14 cellular contexts compared by ENCODE assay signal in the genomic region with DNA sequence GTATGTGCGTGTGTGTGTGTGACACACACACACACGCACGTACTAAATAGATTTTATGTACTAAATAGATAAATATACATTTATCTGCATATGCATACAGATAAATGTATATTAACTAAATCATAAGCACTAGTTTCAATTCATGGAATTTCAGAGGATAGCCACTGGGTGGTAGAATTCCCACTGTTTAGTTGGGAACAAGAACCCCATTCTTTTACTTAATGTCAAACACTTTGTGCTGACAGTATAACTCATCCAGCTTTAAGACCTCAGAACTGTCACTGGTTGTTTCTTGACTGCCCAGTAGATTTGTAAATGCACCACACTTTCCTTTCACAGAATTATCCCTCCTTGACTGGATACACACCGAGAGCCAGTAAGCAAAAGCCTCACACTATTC. TPM values are rescaled to one million over a fixed set of nuclear protein-coding genes. Genes with fewer than 3 reads are reported as not detected.
DNase-seq lines count a peak whose midpoint lies in the region; ATAC-seq, FAIRE-seq and TF ChIP-seq lines count a peak whose summit lies in the region.
"Had no signal": no experiment of that assay in that cellular context is flagged by ENCODE, and none has a peak within 500 bp of the region (broad histone marks: within the 10 kb centered on the region; RNA-seq: fewer than 3 reads in every experiment).

No MANE protein-coding gene starts in this region.

- H3K27me3 ChIP-seq in cardiac muscle cell: no peaks in the 10 kb centered on the region
- H3K27me3 ChIP-seq in right cardiac atrium (ENCODE audit: control insufficient read depth, insufficient read depth): no peaks in the 10 kb centered on the region
- no peaks in the 10 kb centered on the region for H3K27me3 ChIP-seq in HepG2 (ENCODE audit: control insufficient read depth in 1 of 2, insufficient read depth in 2 of 2, low read length in 2 of 2)
- no peaks in the 10 kb centered on the region for H3K27me3 ChIP-seq in adrenal gland
- H3K27me3 ChIP-seq in spleen (replicated peaks in 1 of 7): no peaks in the 10 kb centered on the region
- H3K27me3 ChIP-seq: upper lobe of left lung had no signal

- ATAC-seq in right cardiac atrium: no peak
- peak; percentile 45; the same call in 2 of the 3 replicates for ATAC-seq in HepG2

- no peak for TF ChIP-seq RAD21 in HepG2 (CRISPR knock-in tag; IDR thresholded peaks at IDR 0.05)

- H3K27ac Mint-ChIP-seq in chondrocyte (ENCODE audit: unreplicated experiment): no peak overlapping the region
- H3K27ac Mint-ChIP-seq: activated naive CD4-positive, alpha-beta T cell treated with anti-CD3 and anti-CD28 coated beads, Interleukin-2, amount 50 U/mL, for 24 hours had no signal

- intact Hi-C loops in right cardiac atrium (cut with DNase I): no loop called here
- intact Hi-C loops in HepG2 (cut with micrococcal nuclease; ENCODE audit: unreplicated experiment): loop anchor here (1.0 kb wide), 1 partner anchor 32 kb away; no protein-coding TSS in a partner anchor
- intact Hi-C loops in adrenal gland (cut with DNase I): no loop called here
- intact Hi-C loops in spleen (cut with DNase I; ENCODE audit: low total_unique reads): no loop called here

- in situ Hi-C loops in HepG2 (cut with HindIII; ENCODE audit: extremely low pct_ligation_motif_present, low pct_unique_long_range_greater_than_20kb): no loop called here

- H3K4me3 Mint-ChIP-seq in chondrocyte (ENCODE audit: unreplicated experiment): no peak overlapping the region
- H3K4me3 Mint-ChIP-seq: activated naive CD4-positive, alpha-beta T cell treated with anti-CD3 and anti-CD28 coated beads, Interleukin-2, amount 50 U/mL, for 24 hours had no signal

- no peak overlapping the region for H3K9ac ChIP-seq in HepG2 (ENCODE audit: insufficient read depth, low read depth, low read length)

- peak overlapping the region; percentile 32; the same call in 1 of the 2 replicates for H3K4me2 ChIP-seq in HepG2 (ENCODE audit: low read depth, low read length)

- no peaks in the 10 kb centered on the region for H4K20me1 ChIP-seq in HepG2 (ENCODE audit: insufficient read depth, low read length)

- TF ChIP-seq EP300 in HepG2 (IDR thresholded peaks at IDR 0.05; ENCODE audit: low read depth in 2 of 2, low read length in 2 of 2) (no peak), HepG2 (CRISPR knock-in tag; IDR thresholded peaks at IDR 0.05; ENCODE audit: borderline replicate concordance) (no peak)

- peaks cover 33% of the 10 kb centered on the region for H3K4me1 Mint-ChIP-seq in chondrocyte (ENCODE audit: low read depth)
- H3K4me1 Mint-ChIP-seq: activated naive CD4-positive, alpha-beta T cell treated with anti-CD3 and anti-CD28 coated beads, Interleukin-2, amount 50 U/mL, for 24 hours had no signal

- H3K36me3 ChIP-seq in cardiac muscle cell: peaks cover 4% of the 10 kb centered on the region
- H3K36me3 ChIP-seq in HepG2 (replicated peaks in 1 of 2; ENCODE audit: control insufficient read depth in 1 of 2, insufficient read depth in 2 of 2, low read length in 2 of 2): peaks cover 1 to 3% of the 10 kb centered on the region in 2 experiments; a peak in 2 of 5 replicates
- H3K36me3 ChIP-seq in adrenal gland (replicated peaks in 1 of 2): no peaks in the 10 kb centered on the region
- no peaks in the 10 kb centered on the region for H3K36me3 ChIP-seq in spleen
- H3K36me3 ChIP-seq: upper lobe of left lung had no signal

- H3K79me2 ChIP-seq in HepG2 (ENCODE audit: insufficient read depth, low read length): peaks cover 76% of the 10 kb centered on the region

- no TSS peak for BruUV-seq in HepG2 (replicated peaks; lab: Mats Ljungman, UMichigan)

- CTCF ChIA-PET in HepG2 (lab: Yijun Ruan, JAX; ENCODE audit: low intra/inter-chr PET ratio, low total read pairs): no interaction called here

- DNase-seq in cardiac muscle cell (ENCODE audit: low read depth in 1 of 2, low spot score in 1 of 2) (peak in 1 of 2 donors; percentile 56), right cardiac atrium (no peak), chondrocyte (ENCODE audit: low spot score) (no peak), HepG2 (ENCODE audit: low spot score) (peak; percentile 49), EL (no peak), NCI-H2196 treated with DMSO at 0.1 percent for 48 hours (lab: John Stamatoyannopoulos, UW; ENCODE audit: unreplicated experiment) (no peak), adrenal gland (no peak), spleen (no peak)
- DNase-seq: activated CD4-positive, alpha-beta T cell treated with anti-CD3 and anti-CD28 coated beads, Interleukin-2, amount 50 U/mL, for 4 hours; H7; NCI-H526 had no signal

- H3K9me3 ChIP-seq in cardiac muscle cell (ENCODE audit: low read depth): no peaks in the 10 kb centered on the region
- H3K9me3 ChIP-seq in right cardiac atrium (ENCODE audit: control insufficient read depth, low read length): no peaks in the 10 kb centered on the region
- H3K9me3 ChIP-seq in HepG2 (ENCODE audit: low read length): no peaks in the 10 kb centered on the region
- no peaks in the 10 kb centered on the region for H3K9me3 ChIP-seq in adrenal gland (replicated peaks in 1 of 3)
- H3K9me3 ChIP-seq in spleen: no peaks in the 10 kb centered on the region
- H3K9me3 ChIP-seq: upper lobe of left lung had no signal

- H3K4me1 ChIP-seq in cardiac muscle cell (ENCODE audit: low read depth): peaks cover 32% of the 10 kb centered on the region
- H3K4me1 ChIP-seq in right cardiac atrium (ENCODE audit: control insufficient read depth, insufficient read depth, low read length): peaks cover 3% of the 10 kb centered on the region
- H3K4me1 ChIP-seq in HepG2 (ENCODE audit: insufficient read depth, low read length): peaks cover 87% of the 10 kb centered on the region
- peaks cover 4 to 6% of the 10 kb centered on the region in 2 donors for H3K4me1 ChIP-seq in adrenal gland (replicated peaks in 1 of 2)
- no peaks in the 10 kb centered on the region for H3K4me1 ChIP-seq in spleen

- whole genome bisulfite sequencing in right cardiac atrium: 68% methylated on average over 4 of the region's 4 CpGs
- WGBS in HepG2 (ENCODE audit: low lambda C conversion rate): 69% methylated on average over 4 of the region's 4 CpGs
- WGBS in adrenal gland, 4 donors: 77 to 87% (median 82%) methylated on average over 4 of the region's 4 CpGs
- 84 to 97% (median 87%) methylated on average over 4 of the region's 4 CpGs for WGBS in spleen, 5 donors

- no peaks in the 10 kb centered on the region for H3K36me3 Mint-ChIP-seq in chondrocyte (ENCODE audit: low read depth)
- H3K36me3 Mint-ChIP-seq: activated naive CD4-positive, alpha-beta T cell treated with anti-CD3 and anti-CD28 coated beads, Interleukin-2, amount 50 U/mL, for 24 hours had no signal

- POLR2A ChIA-PET in HepG2 (lab: Yijun Ruan, JAX): interaction anchor here (1.7 to 2.7 kb wide), 4 partner anchors 7 to 32 kb away, joined by 6 to 18 read pairs (median 9); a partner anchor contains a TSS

- H3K27ac ChIP-seq in cardiac muscle cell: peak overlapping the region; percentile 9
- no peak overlapping the region for H3K27ac ChIP-seq in right cardiac atrium (ENCODE audit: low read length)
- peak overlapping the region; percentile 77 for H3K27ac ChIP-seq in HepG2 (ENCODE audit: extremely low read length, insufficient read depth, low read length)
- H3K27ac ChIP-seq in adrenal gland: no peak overlapping the region
- no peak overlapping the region for H3K27ac ChIP-seq in spleen
- H3K27ac ChIP-seq: upper lobe of left lung had no signal

- TF ChIP-seq POLR2A in HepG2 (IDR thresholded peaks at IDR 0.05; ENCODE audit: insufficient read depth in 1 of 2, low read depth in 2 of 2, low read length in 2 of 2) (no peak), adrenal gland (IDR thresholded peaks at IDR 0.05) (no peak), spleen (IDR thresholded peaks at IDR 0.05) (no peak)

- no peaks in the 10 kb centered on the region for H3K27me3 Mint-ChIP-seq in chondrocyte (ENCODE audit: low read depth)
- H3K27me3 Mint-ChIP-seq: activated naive CD4-positive, alpha-beta T cell treated with anti-CD3 and anti-CD28 coated beads, Interleukin-2, amount 50 U/mL, for 24 hours had no signal

- TF ChIP-seq CTCF in cardiac muscle cell (IDR thresholded peaks at IDR 0.05; ENCODE audit: low read depth, low read length) (peak; percentile 30), chondrocyte (IDR thresholded peaks at IDR 0.05) (peak; percentile 75), HepG2 (CRISPR knock-in tag; IDR thresholded peaks at IDR 0.05) (peak; percentile 48), adrenal gland (IDR thresholded peaks at IDR 0.05) (peak in 3 of 6 experiments; percentile 8 to 24 (median 19)), spleen (IDR thresholded peaks at IDR 0.05 in 8 of 11, conservative IDR thresholded peaks at IDR 0.05 in 3 of 11) (no peak)

- H3K9me3 Mint-ChIP-seq in chondrocyte (ENCODE audit: low read depth): no peaks in the 10 kb centered on the region
- H3K9me3 Mint-ChIP-seq: activated naive CD4-positive, alpha-beta T cell treated with anti-CD3 and anti-CD28 coated beads, Interleukin-2, amount 50 U/mL, for 24 hours had no signal

- no peak overlapping the region for H2AFZ ChIP-seq in HepG2 (ENCODE audit: low read length)

- FAIRE-seq in HepG2 (lab: Jason Lieb, UNC): no peak

- no peak overlapping the region for H3K4me3 ChIP-seq in cardiac muscle cell
- no peak overlapping the region for H3K4me3 ChIP-seq in right cardiac atrium (ENCODE audit: low read length)
- H3K4me3 ChIP-seq in HepG2 (replicated peaks in 1 of 3; ENCODE audit: insufficient read depth in 1 of 3, low read depth in 2 of 3, low read length in 3 of 3): no peak overlapping the region
- H3K4me3 ChIP-seq in adrenal gland: no peak overlapping the region
- no peak overlapping the region for H3K4me3 ChIP-seq in spleen
- H3K4me3 ChIP-seq: upper lobe of left lung had no signal

RNA-seq across cellular contexts. Expression of a gene that starts 32.5 kb away (rescaled TPM):
- 23.9 and 42.3 TPM in 2 replicates for total RNA-seq in cardiac muscle cell
- 17.7 and 28.4 TPM in 2 replicates for polyA plus RNA-seq in cardiac muscle cell
- 100 to 1,000 TPM in 1 of 4 donors, 10 to 100 TPM in 3; 74.7 to 130 (median 82.0) TPM for total RNA-seq in right cardiac atrium
- 22.2 TPM for polyA plus RNA-seq in right cardiac atrium
- total RNA-seq in chondrocyte: 2.1 to 6.6 TPM (median 2.2 TPM) in 3 replicates
- total RNA-seq in HepG2 (2016; rRNA removed; fragmentation: Illumina TruSeq; extraction: Trizol): 18.8 and 20.7 TPM in 2 replicates
- 2.1 and 2.8 TPM in 2 replicates for total RNA-seq in HepG2 (2016; cell fraction: cytosol; rRNA removed; fragmentation: Illumina TruSeq; extraction: Trizol; ENCODE audit: low read depth)
- total RNA-seq in HepG2 (2016; cell fraction: insoluble cytoplasmic fraction; rRNA removed; fragmentation: Illumina TruSeq; extraction: Trizol): 16.5 and 17.8 TPM in 2 replicates
- total RNA-seq in HepG2 (2016; cell fraction: membrane; rRNA removed; fragmentation: Illumina TruSeq; extraction: Trizol): 5.2 and 6.9 TPM in 2 replicates
- total RNA-seq in HepG2 (2016; cell fraction: nucleus; rRNA removed; fragmentation: Illumina TruSeq; extraction: Trizol): 48.8 and 51.3 TPM in 2 replicates
- polyA plus RNA-seq in HepG2 (2011; rRNA removed): 26.3 and 37.3 TPM in 2 replicates
- polyA plus RNA-seq in HepG2 (2011; cell fraction: cytosol; rRNA removed): 21.3 and 25.7 TPM in 2 replicates
- 53.6 and 57.4 TPM in 2 replicates for polyA plus RNA-seq in HepG2 (2011; cell fraction: nucleus; rRNA removed)
- 18.4 and 30.5 TPM in 2 replicates for polyA plus RNA-seq in HepG2 (2012)
- 1.1 TPM in 2 replicates for polyA plus RNA-seq in HepG2 (2016; cell fraction: cytosol; fragmentation: Illumina TruSeq; extraction: Trizol; ENCODE audit: low read depth)
- 10.3 and 10.7 TPM in 2 replicates for polyA plus RNA-seq in HepG2 (2016; cell fraction: insoluble cytoplasmic fraction; fragmentation: Illumina TruSeq; extraction: Trizol; ENCODE audit: low read depth)
- polyA plus RNA-seq in HepG2 (2016; cell fraction: membrane; fragmentation: Illumina TruSeq; extraction: Trizol; ENCODE audit: low read depth): 1.2 and 1.5 TPM in 2 replicates
- 13.7 and 14.4 TPM in 2 replicates for polyA plus RNA-seq in HepG2 (2016; cell fraction: nucleus; fragmentation: Illumina TruSeq; extraction: Trizol; ENCODE audit: insufficient read depth, low read depth)
- polyA minus RNA-seq in HepG2 (2011; rRNA and poly(A)+ RNA removed; ENCODE audit: low replicate concordance): 26.6 and 166 TPM in 2 replicates
- polyA minus RNA-seq in HepG2 (2011; cell fraction: cytosol; rRNA and poly(A)+ RNA removed): 30.3 and 31.7 TPM in 2 replicates
- polyA minus RNA-seq in HepG2 (2011; cell fraction: nucleus; rRNA and poly(A)+ RNA removed): 453 and 498 TPM in 2 replicates
- total RNA-seq in adrenal gland: 10 to 100 TPM in 2 of 8 donors, 1 to 10 TPM in 6; 2.8 to 14.3 (median 7.1) TPM
- polyA plus RNA-seq in adrenal gland: 1 to 10 TPM; 1.6 to 3.2 (median 2.1) TPM
- 1 to 10 TPM in 6 of 7 donors, under 1 TPM in 1; 0.88 to 7.3 (median 3.7) TPM for total RNA-seq in spleen
- polyA plus RNA-seq in spleen: under 1 TPM; 0.32 to 0.63 (median 0.53) TPM
- total RNA-seq: A673 had no signal

Comparison
In these comparisons a context has a peak if more than half of its experiments do, and no peak if none do; other contexts are left out.
1. H3K27ac ChIP-seq: peak in cardiac muscle cell (single experiment) and HepG2 (single experiment); none in right cardiac atrium (single experiment), adrenal gland (0 of 5) and spleen (0 of 8).
2. CTCF ChIP-seq: peak in cardiac muscle cell (single experiment), chondrocyte (single experiment) and HepG2 (single experiment); none in spleen (0 of 11).